Comparison of ENCODE assay signal across 8 cellular contexts in genomic region chr11:62839050-62840015, GRCh38. TPM values are rescaled to one million over a fixed set of nuclear protein-coding genes. Genes with fewer than 3 reads are reported as not detected.
DNase-seq lines count a peak whose midpoint lies in the region; ATAC-seq and TF ChIP-seq lines count a peak whose summit lies in the region.

Gene WDR74 (minus strand): TSS chr11:62839590. CDS start chr11:62839570, 20 bp downstream.

- no peak for TF ChIP-seq EP300 in ovary (IDR thresholded peaks at IDR 0.05)

- H3K4me3 Mint-ChIP-seq in glutamatergic neuron (ENCODE audit: unreplicated experiment), result no peak within 1 kb of the TSS

- intact Hi-C loops in ovary (cut with DNase I), result loop anchor here in 1 of 4 donors (5.0 kb wide), 1 partner anchor 112 kb away; the partner anchor contains the start of genes HNRNPUL2 and TTC9C

- peaks cover 2% of the 10 kb centered on the region for H3K4me1 Mint-ChIP-seq in glutamatergic neuron (ENCODE audit: low read depth, unreplicated experiment)

- H3K27ac ChIP-seq in ovary (peak within 1 kb of the TSS; percentile 95 to 98), thymus (ENCODE audit: low read depth) (peak within 1 kb of the TSS; percentile 99)

- TF ChIP-seq POLR2A in ovary (IDR thresholded peaks at IDR 0.05), result peak; percentile 94

- H3K4me3 ChIP-seq in GM08714 (ENCODE audit: low read length), result peak within 1 kb of the TSS; percentile 93
- H3K4me3 ChIP-seq in ovary, result peak within 1 kb of the TSS; percentile 87
- H3K4me3 ChIP-seq in thymus (ENCODE audit: low read length), result peak within 1 kb of the TSS; percentile 70

- peak within 1 kb of the TSS in 1 of 2 donors; percentile 87 for H3K27ac Mint-ChIP-seq in activated naive CD4-positive, alpha-beta T cell treated with anti-CD3 and anti-CD28 coated beads, Interleukin-2, amount 50 U/mL, for 72 hours
- H3K27ac Mint-ChIP-seq in glutamatergic neuron (ENCODE audit: unreplicated experiment), result no peak within 1 kb of the TSS

- peak; percentile 84 for DNase-seq in NCI-H1105 (lab: John Stamatoyannopoulos, UW)
- DNase-seq in activated naive CD4-positive, alpha-beta T cell treated with anti-CD3 and anti-CD28 coated beads, Interleukin-2, amount 50 U/mL, for 72 hours (ENCODE audit: low spot score in 2 of 2), result peak; percentile 81 to 90
- peak; percentile 86 for DNase-seq in glutamatergic neuron
- peak; percentile 91 to 95 (median 92) for DNase-seq in ovary

- peaks cover 14% of the 10 kb centered on the region for H3K27me3 Mint-ChIP-seq in glutamatergic neuron (ENCODE audit: unreplicated experiment)

- H3K9me3 ChIP-seq in ovary (no peaks in the 10 kb centered on the region), thymus (ENCODE audit: control insufficient read depth) (no peaks in the 10 kb centered on the region)

- H3K9me3 Mint-ChIP-seq in activated naive CD4-positive, alpha-beta T cell treated with anti-CD3 and anti-CD28 coated beads, Interleukin-2, amount 50 U/mL, for 72 hours, result no peaks in the 10 kb centered on the region
- H3K9me3 Mint-ChIP-seq in glutamatergic neuron (ENCODE audit: unreplicated experiment), result peaks cover 18% of the 10 kb centered on the region

- no peaks in the 10 kb centered on the region for H3K27me3 ChIP-seq in ovary
- no peaks in the 10 kb centered on the region for H3K27me3 ChIP-seq in thymus (ENCODE audit: control insufficient read depth, insufficient read depth)

- TF ChIP-seq CTCF in glutamatergic neuron (IDR thresholded peaks at IDR 0.05; ENCODE audit: partially characterized antibody, unreplicated experiment), result no peak
- no peak for TF ChIP-seq CTCF in ovary (IDR thresholded peaks at IDR 0.05)

- peaks cover 18 to 19% of the 10 kb centered on the region in 2 donors for H3K36me3 Mint-ChIP-seq in activated naive CD4-positive, alpha-beta T cell treated with anti-CD3 and anti-CD28 coated beads, Interleukin-2, amount 50 U/mL, for 72 hours
- H3K36me3 Mint-ChIP-seq in glutamatergic neuron (ENCODE audit: unreplicated experiment), result peaks cover 4% of the 10 kb centered on the region

- WGBS in ovary, 3 donors, result 0% methylated on average over 37 to 66 of the region's 66 CpGs
- under 1% methylated on average over 66 of the region's 66 CpGs for WGBS in thymus

- ATAC-seq in HG02588 (IDR thresholded peaks at IDR 0.05; ENCODE audit: unreplicated experiment) (peak; percentile 43), SK-N-SH treated with all-trans-retinoic acid at 6 μM for 48 hours (peak; percentile 63)
- peak; percentile 45 to 50 for ATAC-seq in activated naive CD4-positive, alpha-beta T cell treated with anti-CD3 and anti-CD28 coated beads, Interleukin-2, amount 50 U/mL, for 72 hours

- H3K4me1 ChIP-seq in ovary (ENCODE audit: insufficient read depth), result no peaks in the 10 kb centered on the region
- peaks cover 9% of the 10 kb centered on the region for H3K4me1 ChIP-seq in thymus (ENCODE audit: control insufficient read depth, insufficient read depth, low read length)

- H3K36me3 ChIP-seq in ovary (no peaks in the 10 kb centered on the region), thymus (ENCODE audit: control insufficient read depth, insufficient read depth) (peaks cover 14% of the 10 kb centered on the region)

TF ChIP-seq in SK-N-SH treated with all-trans-retinoic acid at 6 μM for 48 hours, 23 proteins besides CTCF, POLR2A, EP300 and RAD21:
- 0 out of 2 replicates have a peak, but pooled peaks have one; percentile 9 for TF ChIP-seq RARB (CRISPR knock-in tag; IDR thresholded peaks at IDR 0.05)
- peak; percentile 77 for TF ChIP-seq TCF4 (CRISPR knock-in tag; IDR thresholded peaks at IDR 0.05; ENCODE audit: borderline replicate concordance)
- TF ChIP-seq, protein P1, sequence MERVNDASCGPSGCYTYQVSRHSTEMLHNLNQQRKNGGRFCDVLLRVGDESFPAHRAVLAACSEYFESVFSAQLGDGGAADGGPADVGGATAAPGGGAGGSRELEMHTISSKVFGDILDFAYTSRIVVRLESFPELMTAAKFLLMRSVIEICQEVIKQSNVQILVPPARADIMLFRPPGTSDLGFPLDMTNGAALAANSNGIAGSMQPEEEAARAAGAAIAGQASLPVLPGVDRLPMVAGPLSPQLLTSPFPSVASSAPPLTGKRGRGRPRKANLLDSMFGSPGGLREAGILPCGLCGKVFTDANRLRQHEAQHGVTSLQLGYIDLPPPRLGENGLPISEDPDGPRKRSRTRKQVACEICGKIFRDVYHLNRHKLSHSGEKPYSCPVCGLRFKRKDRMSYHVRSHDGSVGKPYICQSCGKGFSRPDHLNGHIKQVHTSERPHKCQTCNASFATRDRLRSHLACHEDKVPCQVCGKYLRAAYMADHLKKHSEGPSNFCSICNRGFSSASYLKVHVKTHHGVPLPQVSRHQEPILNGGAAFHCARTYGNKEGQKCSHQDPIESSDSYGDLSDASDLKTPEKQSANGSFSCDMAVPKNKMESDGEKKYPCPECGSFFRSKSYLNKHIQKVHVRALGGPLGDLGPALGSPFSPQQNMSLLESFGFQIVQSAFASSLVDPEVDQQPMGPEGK (CRISPR knock-in tag; IDR thresholded peaks at IDR 0.05; ENCODE audit: borderline replicate concordance), result no peak
- peak; percentile 10; the same call in 1 of the 2 replicates for TF ChIP-seq ZFP30 (CRISPR knock-in tag; IDR thresholded peaks at IDR 0.05)
- peak; percentile 7; the same call in 1 of the 2 replicates for TF ChIP-seq CSRNP3 (CRISPR knock-in tag; IDR thresholded peaks at IDR 0.05)

RNA-seq across cellular contexts. Expression of gene WDR74, which starts in this region (rescaled TPM):
- total RNA-seq in activated naive CD4-positive, alpha-beta T cell treated with anti-CD3 and anti-CD28 coated beads, Interleukin-2, amount 50 U/mL, for 72 hours, result 100 to 1,000 TPM in 1 of 2 donors, 10 to 100 TPM in 1; 87.2 to 105 TPM
- total RNA-seq in glutamatergic neuron (ENCODE audit: unreplicated experiment), result 69.0 TPM
- 10 to 100 TPM; 36.5 to 70.6 (median 61.1) TPM for total RNA-seq in ovary
- 10 to 100 TPM; 25.1 to 39.4 TPM for polyA plus RNA-seq in ovary
- 57.2 TPM for polyA plus RNA-seq in thymus

Comparison
In these comparisons a context has a peak if more than half of its experiments do, and no peak if none do; other contexts are left out.
1. Peak in every context shown above with its lines: DNase-seq, ATAC-seq, H3K4me3 ChIP-seq and H3K27ac ChIP-seq.